In the genomic region with DNA sequence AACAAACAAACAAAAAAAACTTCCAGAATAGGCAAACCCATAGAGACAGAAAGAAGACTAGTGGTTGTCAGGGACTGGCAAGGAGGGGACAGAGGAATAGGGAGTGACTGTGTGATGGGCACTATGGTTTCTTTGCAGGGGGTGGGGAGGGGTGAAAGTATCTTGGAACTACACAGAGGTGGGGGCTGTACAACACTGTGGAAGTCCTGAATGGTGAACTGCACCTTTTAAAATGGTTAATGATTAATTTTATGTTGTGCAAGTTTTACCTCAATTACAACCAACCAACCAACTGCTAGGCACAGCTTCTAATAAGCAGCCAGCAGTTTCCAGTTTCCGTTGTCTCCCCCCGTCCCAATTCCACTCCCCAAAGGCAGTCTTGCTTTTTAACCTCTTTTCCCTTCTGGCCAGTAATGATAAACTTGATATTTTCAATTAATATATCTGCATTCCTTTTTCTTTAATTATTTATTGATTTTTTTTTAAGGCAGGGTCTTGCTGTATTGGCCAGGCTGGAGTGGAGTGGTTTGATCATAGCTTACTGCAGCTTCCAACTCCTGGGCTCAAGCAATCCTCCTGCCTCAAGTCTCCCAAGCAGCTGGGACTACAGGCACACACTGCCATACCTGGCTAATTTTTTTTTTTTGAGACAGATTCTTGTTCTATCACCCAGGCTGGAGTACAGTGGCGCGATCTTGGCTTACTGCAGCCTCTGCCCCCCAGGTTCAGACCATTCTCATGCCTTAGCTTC, we compare ENCODE assay signal across 14 cellular contexts.
"Had no signal": no experiment of that assay in that cellular context is flagged by ENCODE, and none has a peak within 500 bp of the region (broad histone marks: within the 10 kb centered on the region; RNA-seq: fewer than 3 reads in every experiment).

No MANE protein-coding gene starts in this region.

- H3K4me3 ChIP-seq: adrenal gland, coronary artery, gastrocnemius medialis, stomach, thoracic aorta had no signal

- H3K36me3 ChIP-seq: adrenal gland, gastrocnemius medialis, stomach, thoracic aorta had no signal

- H3K4me1 ChIP-seq: adrenal gland, gastrocnemius medialis had no signal

- H3K9me3 ChIP-seq: adrenal gland, gastrocnemius medialis, stomach, thoracic aorta had no signal

- H3K27me3 ChIP-seq: adrenal gland, stomach had no signal

- DNase-seq: activated CD4-positive, alpha-beta T cell treated with anti-CD3 and anti-CD28 coated beads, Interleukin-2, amount 10 ng/mL, durations not matched to agents 7 days and 5 days; activated CD8-positive, alpha-beta memory T cell treated with anti-CD3 and anti-CD28 coated beads for 24 hours; activated naive CD4-positive, alpha-beta T cell treated with anti-CD3 and anti-CD28 coated beads, Interleukin-2, amount 10 ng/mL, durations not matched to agents 7 days and 5 days; adrenal gland; central memory CD4-positive, alpha-beta T cell; effector memory CD4-positive, alpha-beta T cell; gastrocnemius medialis; kidney; naive thymus-derived CD8-positive, alpha-beta T cell; stimulated activated CD4-positive, alpha-beta T cell treated with anti-CD3 and anti-CD28 coated beads, Interleukin-15, amount 100 ng/mL, for 24 hours; stomach; T-helper 1 cell had no signal

- ATAC-seq: gastrocnemius medialis; naive thymus-derived CD8-positive, alpha-beta T cell had no signal

- H3K27ac ChIP-seq: adrenal gland, gastrocnemius medialis, stomach, thoracic aorta had no signal
